In genomic region chr12:28191690-28192089, GRCh38 we compare ENCODE assay signal across 1 cellular context.
TF ChIP-seq lines count a peak whose summit lies in the region.

No MANE protein-coding gene starts in this region.

TF ChIP-seq in K562, 482 proteins besides CTCF, POLR2A, EP300 and RAD21 (continued from another document):
- peak; percentile 69 for TF ChIP-seq PRDM10 (IDR thresholded peaks at IDR 0.05; ENCODE audit: partially characterized antibody)
- TF ChIP-seq IRF2 (CRISPR knock-in tag; IDR thresholded peaks at IDR 0.05) = no peak
- TF ChIP-seq ARHGAP35 (IDR thresholded peaks at IDR 0.05; ENCODE audit: partially characterized antibody) = no peak
- peak; percentile 79 for TF ChIP-seq FOXJ2 (tag; IDR thresholded peaks at IDR 0.05)
- TF ChIP-seq RBM15 (IDR thresholded peaks at IDR 0.05; ENCODE audit: insufficient read depth, low read length) = no peak
- no peak for TF ChIP-seq AFF1 (IDR thresholded peaks at IDR 0.05; ENCODE audit: low read depth in 1 of 2, partially characterized antibody in 2 of 2)
- peak; percentile 9; the same call in 1 of the 2 replicates for TF ChIP-seq HMBOX1 (IDR thresholded peaks at IDR 0.05)
- TF ChIP-seq STAT6 (CRISPR knock-in tag; IDR thresholded peaks at IDR 0.05) = no peak
- TF ChIP-seq E2F5 (CRISPR knock-in tag; IDR thresholded peaks at IDR 0.05) = 0 out of 2 replicates have a peak, but pooled peaks have one; percentile 26
- TF ChIP-seq FOXJ3 (CRISPR knock-in tag; IDR thresholded peaks at IDR 0.05) = no peak
- 0 out of 2 replicates have a peak, but pooled peaks have one; percentile 10 for TF ChIP-seq ZNF584 (CRISPR knock-in tag; IDR thresholded peaks at IDR 0.05; ENCODE audit: low read depth)
